ENCODE assay signal across 1 cellular context in genomic region chr3:94305835-94306685, GRCh38.
TF ChIP-seq lines count a peak whose summit lies in the region.

No MANE protein-coding gene starts in this region.

TF ChIP-seq in GM23338, 12 proteins besides CTCF, POLR2A, EP300 and RAD21 (continued from another document):
- no peak for TF ChIP-seq REST (IDR thresholded peaks at IDR 0.05; ENCODE audit: unreplicated experiment)
- no peak for TF ChIP-seq POLR2AphosphoS5 (IDR thresholded peaks at IDR 0.05; ENCODE audit: low read depth)
TF ChIP-seq in GM23338: peak in this region for 0.
